8 cellular contexts compared by ENCODE assay signal in the genomic region with DNA sequence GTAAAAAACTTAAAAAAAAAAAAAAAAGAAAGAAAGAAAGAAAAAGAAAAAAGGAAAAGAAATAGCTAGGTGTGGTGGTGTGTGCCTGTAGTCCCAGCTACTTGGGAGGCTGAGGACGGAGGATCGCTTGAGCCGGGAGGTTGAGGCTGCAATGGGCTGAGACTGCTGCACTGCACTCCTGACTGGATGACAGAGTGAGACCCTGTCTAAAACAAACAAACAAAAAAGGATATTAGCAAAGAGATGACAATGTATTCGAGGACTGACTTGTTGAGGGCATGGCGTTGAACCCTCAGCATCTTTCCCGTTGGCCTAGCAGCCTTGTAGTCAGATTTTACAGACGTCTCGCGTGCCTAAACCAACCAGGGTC. TPM values are rescaled to one million over a fixed set of nuclear protein-coding genes. Genes with fewer than 3 reads are reported as not detected.
A peak's percentile ranks its signal among the peaks of the same experiment; 100 is the strongest.
DNase-seq lines count a peak whose midpoint lies in the region; ATAC-seq and TF ChIP-seq lines count a peak whose summit lies in the region.

No MANE protein-coding gene starts in this region.

- H3K27me3 Mint-ChIP-seq in HFFc6 (ENCODE audit: insufficient read depth): no peaks in the 10 kb centered on the region; the same call in 1 of the 2 replicates
- no peaks in the 10 kb centered on the region for H3K27me3 Mint-ChIP-seq in activated T-helper 2 cell treated with anti-CD3 and anti-CD28 coated beads, Interferon-gamma antibody, Interleukin-2, Interleukin-4, amounts not matched to agents 10 μg/mL and 5 μg/mL and 100 μg/mL, durations not matched to agents 14 hours and 24 hours and 36 hours (ENCODE audit: low read depth)
- H3K27me3 Mint-ChIP-seq in stimulated activated memory B cell treated with anti-CD40 and anti-IgM and Interleukin-4, amounts not matched to agents 10 μg/mL and 1 μg/mL and 100 μg/mL, for 72 hours: no peaks in the 10 kb centered on the region

- no peaks in the 10 kb centered on the region for H3K9me3 ChIP-seq in iPS-18a (ENCODE audit: control insufficient read depth, low read depth, low read length)

- H3K36me3 Mint-ChIP-seq in HFFc6 (ENCODE audit: low read depth): 0 out of 2 replicates have a peak, but pooled peaks cover 3% of the 10 kb centered on the region
- H3K36me3 Mint-ChIP-seq in activated T-helper 2 cell treated with anti-CD3 and anti-CD28 coated beads, Interferon-gamma antibody, Interleukin-2, Interleukin-4, amounts not matched to agents 10 μg/mL and 5 μg/mL and 100 μg/mL, durations not matched to agents 14 hours and 24 hours and 36 hours (ENCODE audit: low read depth): peaks cover 7% of the 10 kb centered on the region
- peaks cover 4% of the 10 kb centered on the region for H3K36me3 Mint-ChIP-seq in stimulated activated memory B cell treated with anti-CD40 and anti-IgM and Interleukin-4, amounts not matched to agents 10 μg/mL and 1 μg/mL and 100 μg/mL, for 72 hours

- H3K4me3 ChIP-seq in iPS-18a (ENCODE audit: low read length): peak overlapping the region; percentile 81

- peak overlapping the region; percentile 87 for H3K4me3 Mint-ChIP-seq in HFFc6
- peak overlapping the region; percentile 78 for H3K4me3 Mint-ChIP-seq in activated T-helper 2 cell treated with anti-CD3 and anti-CD28 coated beads, Interferon-gamma antibody, Interleukin-2, Interleukin-4, amounts not matched to agents 10 μg/mL and 5 μg/mL and 100 μg/mL, durations not matched to agents 14 hours and 24 hours and 36 hours (ENCODE audit: low read depth)
- H3K4me3 Mint-ChIP-seq in stimulated activated memory B cell treated with anti-CD40 and anti-IgM and Interleukin-4, amounts not matched to agents 10 μg/mL and 1 μg/mL and 100 μg/mL, for 72 hours: peak overlapping the region; percentile 99

- H3K27ac Mint-ChIP-seq in HFFc6: peak overlapping the region; percentile 73
- peak overlapping the region; percentile 42 for H3K27ac Mint-ChIP-seq in activated T-helper 2 cell treated with anti-CD3 and anti-CD28 coated beads, Interferon-gamma antibody, Interleukin-2, Interleukin-4, amounts not matched to agents 10 μg/mL and 5 μg/mL and 100 μg/mL, durations not matched to agents 14 hours and 24 hours and 36 hours
- peak overlapping the region; percentile 99 for H3K27ac Mint-ChIP-seq in stimulated activated memory B cell treated with anti-CD40 and anti-IgM and Interleukin-4, amounts not matched to agents 10 μg/mL and 1 μg/mL and 100 μg/mL, for 72 hours

- no peaks in the 10 kb centered on the region for H3K9me3 Mint-ChIP-seq in HFFc6
- H3K9me3 Mint-ChIP-seq in activated T-helper 2 cell treated with anti-CD3 and anti-CD28 coated beads, Interferon-gamma antibody, Interleukin-2, Interleukin-4, amounts not matched to agents 10 μg/mL and 5 μg/mL and 100 μg/mL, durations not matched to agents 14 hours and 24 hours and 36 hours: no peaks in the 10 kb centered on the region
- no peaks in the 10 kb centered on the region for H3K9me3 Mint-ChIP-seq in stimulated activated memory B cell treated with anti-CD40 and anti-IgM and Interleukin-4, amounts not matched to agents 10 μg/mL and 1 μg/mL and 100 μg/mL, for 72 hours

- no peak for TF ChIP-seq POLR2A in GM18505 (IDR thresholded peaks at IDR 0.05; ENCODE audit: borderline replicate concordance, extremely low read depth, insufficient read depth, insufficient read length)

- H3K9ac ChIP-seq in iPS-18a (ENCODE audit: low read length): peak overlapping the region; percentile 81

- no peak for DNase-seq in HFFc6
- no peak for DNase-seq in activated T-helper 2 cell treated with anti-CD3 and anti-CD28 coated beads, Interferon-gamma antibody, Interleukin-2, Interleukin-4, amounts not matched to agents 10 μg/mL and 5 μg/mL and 100 μg/mL, durations not matched to agents 14 hours and 24 hours and 36 hours (ENCODE audit: low spot score)
- DNase-seq in effector CD4-positive, alpha-beta T cell: no peak
- no peak for DNase-seq in medulla oblongata (ENCODE audit: extremely low spot score)

- H3K4me1 ChIP-seq in iPS-18a (ENCODE audit: control insufficient read depth, low read depth, low read length): peaks cover 5% of the 10 kb centered on the region

- TF ChIP-seq CTCF in HFFc6 (IDR thresholded peaks at IDR 0.05): no peak

- H3K4me1 Mint-ChIP-seq in HFFc6 (ENCODE audit: low read depth): peaks cover 14% of the 10 kb centered on the region
- peaks cover 18% of the 10 kb centered on the region for H3K4me1 Mint-ChIP-seq in activated T-helper 2 cell treated with anti-CD3 and anti-CD28 coated beads, Interferon-gamma antibody, Interleukin-2, Interleukin-4, amounts not matched to agents 10 μg/mL and 5 μg/mL and 100 μg/mL, durations not matched to agents 14 hours and 24 hours and 36 hours (ENCODE audit: low read depth)
- peaks cover 22% of the 10 kb centered on the region for H3K4me1 Mint-ChIP-seq in stimulated activated memory B cell treated with anti-CD40 and anti-IgM and Interleukin-4, amounts not matched to agents 10 μg/mL and 1 μg/mL and 100 μg/mL, for 72 hours

- no peak overlapping the region for H3K27ac ChIP-seq in iPS-18a (ENCODE audit: low read length)

- intact Hi-C loops in activated T-helper 2 cell treated with anti-CD3 and anti-CD28 coated beads, Interferon-gamma antibody, Interleukin-2, Interleukin-4, amounts not matched to agents 10 μg/mL and 5 μg/mL and 100 μg/mL, durations not matched to agents 14 hours and 24 hours and 36 hours (cut with micrococcal nuclease): loop anchor here (1.0 to 10.0 kb wide), 4 partner anchors 17 to 381 kb away; partner anchors contain the start of genes LNP1, TBC1D23 and TOMM70

- ATAC-seq in stimulated activated memory B cell treated with anti-CD40 and anti-IgM and Interleukin-4, amounts not matched to agents 10 μg/mL and 1 μg/mL and 100 μg/mL, for 72 hours: no peak
- ATAC-seq in GM18505 (IDR thresholded peaks at IDR 0.05; ENCODE audit: unreplicated experiment) (no peak), GM21423 (IDR thresholded peaks at IDR 0.05; ENCODE audit: unreplicated experiment) (no peak)

- H3K27me3 ChIP-seq in iPS-18a (ENCODE audit: control insufficient read depth, insufficient read depth, low read length): peaks cover 15% of the 10 kb centered on the region

- H3K36me3 ChIP-seq in iPS-18a (ENCODE audit: control insufficient read depth, low read depth, low read length): no peaks in the 10 kb centered on the region

RNA-seq across cellular contexts. Expression of gene NIT2, which starts 0.6 kb away (rescaled TPM):
- 10 to 100 TPM; 36.4 to 48.6 (median 42.7) TPM for total RNA-seq in HFFc6 (2021; fragmentation: NEBNext Ultra II Directional; extraction: Animal tissue kit (Norgen Biotek cat#: 25700))
- 73.0 and 73.7 TPM in 2 replicates for total RNA-seq in activated T-helper 2 cell treated with anti-CD3 and anti-CD28 coated beads, Interferon-gamma antibody, Interleukin-2, Interleukin-4, amounts not matched to agents 10 μg/mL and 5 μg/mL and 100 μg/mL, durations not matched to agents 14 hours and 24 hours and 36 hours

Comparison
In these comparisons a context has a peak if more than half of its experiments do, and no peak if none do; other contexts are left out.
1. H3K27ac Mint-ChIP-seq: peak in every context shown above with its lines; median percentile 99 in stimulated activated memory B cell treated with anti-CD40 and anti-IgM and Interleukin-4, amounts not matched to agents 10 μg/mL and 1 μg/mL and 100 μg/mL, for 72 hours; 73 in HFFc6; 42 in activated T-helper 2 cell treated with anti-CD3 and anti-CD28 coated beads, Interferon-gamma antibody, Interleukin-2, Interleukin-4, amounts not matched to agents 10 μg/mL and 5 μg/mL and 100 μg/mL, durations not matched to agents 14 hours and 24 hours and 36 hours.